Comparison of ENCODE assay signal across 10 cellular contexts in genomic region chr5:159095218-159095617, GRCh38. TPM values are rescaled to one million over a fixed set of nuclear protein-coding genes. Genes with fewer than 3 reads are reported as not detected.
DNase-seq lines count a peak whose midpoint lies in the region; ATAC-seq and FAIRE-seq lines count a peak whose summit lies in the region.
"Had no signal": no experiment of that assay in that cellular context is flagged by ENCODE, and none has a peak within 500 bp of the region (broad histone marks: within the 10 kb centered on the region; RNA-seq: fewer than 3 reads in every experiment).

No MANE protein-coding gene starts in this region.

- no peaks in the 10 kb centered on the region for H3K9me3 Mint-ChIP-seq in stimulated activated naive B cell treated with anti-CD40 and anti-IgM and Interleukin-4, amounts not matched to agents 10 μg/mL and 1 μg/mL and 100 μg/mL, for 72 hours
- no peaks in the 10 kb centered on the region for H3K9me3 Mint-ChIP-seq in activated CD4-positive, alpha-beta T cell treated with anti-CD3 and anti-CD28 coated beads, Interleukin-2, amount 10 ng/mL, durations not matched to agents 24 days and 14 days

- peak overlapping the region; percentile 71; the same call in 1 of the 2 replicates for H2AFZ ChIP-seq in GM23248

- peaks cover 14% of the 10 kb centered on the region for H3K4me1 ChIP-seq in GM23248 (ENCODE audit: insufficient read depth)
- peaks cover 15% of the 10 kb centered on the region; the same call in 1 of the 2 replicates for H3K4me1 ChIP-seq in iPS-20b (ENCODE audit: insufficient read depth, low read length)
- H3K4me1 ChIP-seq in small intestine (ENCODE audit: control insufficient read depth in 2 of 2, insufficient read depth in 1 of 2, low read depth in 1 of 2, low read length in 1 of 2) = no peaks in the 10 kb centered on the region

- no peak for DNase-seq in GM23248
- no peak for DNase-seq in stimulated activated naive B cell treated with anti-CD40 and anti-IgM and Interleukin-4, amounts not matched to agents 10 μg/mL and 1 μg/mL and 100 μg/mL, for 72 hours
- no peak for DNase-seq in activated CD4-positive, alpha-beta T cell treated with anti-CD3 and anti-CD28 coated beads, Interleukin-2, amount 10 ng/mL, durations not matched to agents 24 days and 14 days
- DNase-seq in foreskin melanocyte = no peak
- DNase-seq in small intestine = no peak
- DNase-seq: cortex of kidney had no signal

- H3K36me3 ChIP-seq in GM23248 (ENCODE audit: low read depth) (no peaks in the 10 kb centered on the region; the same call in 1 of the 2 replicates), iPS-20b (ENCODE audit: insufficient read depth, low read depth, low read length) (no peaks in the 10 kb centered on the region), small intestine (ENCODE audit: control insufficient read depth in 2 of 2, insufficient read depth in 2 of 2, low read length in 2 of 2) (no peaks in the 10 kb centered on the region)

- peak overlapping the region; percentile 86 to 90 for H3K4me3 Mint-ChIP-seq in stimulated activated naive B cell treated with anti-CD40 and anti-IgM and Interleukin-4, amounts not matched to agents 10 μg/mL and 1 μg/mL and 100 μg/mL, for 72 hours
- no peak overlapping the region for H3K4me3 Mint-ChIP-seq in activated CD4-positive, alpha-beta T cell treated with anti-CD3 and anti-CD28 coated beads, Interleukin-2, amount 10 ng/mL, durations not matched to agents 24 days and 14 days

- peaks cover 46 to 65% of the 10 kb centered on the region in 2 donors for H3K4me1 Mint-ChIP-seq in stimulated activated naive B cell treated with anti-CD40 and anti-IgM and Interleukin-4, amounts not matched to agents 10 μg/mL and 1 μg/mL and 100 μg/mL, for 72 hours
- peaks cover 28% of the 10 kb centered on the region for H3K4me1 Mint-ChIP-seq in activated CD4-positive, alpha-beta T cell treated with anti-CD3 and anti-CD28 coated beads, Interleukin-2, amount 10 ng/mL, durations not matched to agents 24 days and 14 days

- H3K4me3 ChIP-seq in GM23248 (peak overlapping the region; percentile 63), iPS-20b (ENCODE audit: low read length) (peak overlapping the region; percentile 3; the same call in 1 of the 2 replicates), small intestine (ENCODE audit: low read depth in 1 of 2, low read length in 2 of 2) (no peak overlapping the region)

- H3F3A ChIP-seq in GM23248 (ENCODE audit: insufficient read depth) = peaks cover 14% of the 10 kb centered on the region

- no peaks in the 10 kb centered on the region for H3K27me3 Mint-ChIP-seq in stimulated activated naive B cell treated with anti-CD40 and anti-IgM and Interleukin-4, amounts not matched to agents 10 μg/mL and 1 μg/mL and 100 μg/mL, for 72 hours
- H3K27me3 Mint-ChIP-seq in activated CD4-positive, alpha-beta T cell treated with anti-CD3 and anti-CD28 coated beads, Interleukin-2, amount 10 ng/mL, durations not matched to agents 24 days and 14 days = peaks cover 65% of the 10 kb centered on the region

- H3K27ac ChIP-seq in GM23248 (no peak overlapping the region), adipose tissue (ENCODE audit: low read depth, low read length) (peak overlapping the region; percentile 65), iPS-20b (ENCODE audit: low read length) (no peak overlapping the region), small intestine (ENCODE audit: low read depth in 1 of 2, low read length in 1 of 2) (peak overlapping the region in 1 of 2 donors; percentile 38)

- no peaks in the 10 kb centered on the region for H4K20me1 ChIP-seq in GM23248 (ENCODE audit: insufficient read depth)

- ATAC-seq in stimulated activated naive B cell treated with anti-CD40 and anti-IgM and Interleukin-4, amounts not matched to agents 10 μg/mL and 1 μg/mL and 100 μg/mL, for 72 hours (replicated peaks) = no peak
- no peak for ATAC-seq in GM21381 (IDR thresholded peaks at IDR 0.05; ENCODE audit: unreplicated experiment)

- H3K9me3 ChIP-seq in GM23248 (ENCODE audit: low read depth) (no peaks in the 10 kb centered on the region), iPS-20b (ENCODE audit: insufficient read depth, low read depth, low read length) (peaks cover 2% of the 10 kb centered on the region; the same call in 1 of the 2 replicates), small intestine (ENCODE audit: control insufficient read depth, low read depth) (no peaks in the 10 kb centered on the region)

- intact Hi-C loops in activated CD4-positive, alpha-beta T cell treated with anti-CD3 and anti-CD28 coated beads, Interleukin-2, amount 10 ng/mL, durations not matched to agents 24 days and 14 days (cut with micrococcal nuclease) = loop anchor here (5.0 kb wide), 1 partner anchor 218 kb away; no protein-coding TSS in a partner anchor

- H3K4me2 ChIP-seq in GM23248 (ENCODE audit: unreplicated experiment) = peak overlapping the region; percentile 82

- H3K27ac Mint-ChIP-seq in stimulated activated naive B cell treated with anti-CD40 and anti-IgM and Interleukin-4, amounts not matched to agents 10 μg/mL and 1 μg/mL and 100 μg/mL, for 72 hours = peak overlapping the region; percentile 95
- no peak overlapping the region for H3K27ac Mint-ChIP-seq in activated CD4-positive, alpha-beta T cell treated with anti-CD3 and anti-CD28 coated beads, Interleukin-2, amount 10 ng/mL, durations not matched to agents 24 days and 14 days

- H3K9ac ChIP-seq in GM23248 = peak overlapping the region; percentile 66
- no peak overlapping the region for H3K9ac ChIP-seq in iPS-20b (ENCODE audit: low read depth, low read length)

- no peak for FAIRE-seq in small intestine (lab: Jason Lieb, UNC)
- FAIRE-seq: urothelium cell line had no signal

- in situ Hi-C loops in GM23248 (cut with MboI) = no loop called here

- H3K27me3 ChIP-seq in GM23248 (replicated peaks; ENCODE audit: insufficient read depth) = no peaks in the 10 kb centered on the region
- H3K27me3 ChIP-seq in iPS-20b (ENCODE audit: insufficient read depth, low read length) = peaks cover 89% of the 10 kb centered on the region
- H3K27me3 ChIP-seq in small intestine (ENCODE audit: control insufficient read depth in 2 of 2, insufficient read depth in 2 of 2, low read length in 2 of 2) = peaks cover 12 to 22% of the 10 kb centered on the region in 2 donors

- H3K36me3 Mint-ChIP-seq in stimulated activated naive B cell treated with anti-CD40 and anti-IgM and Interleukin-4, amounts not matched to agents 10 μg/mL and 1 μg/mL and 100 μg/mL, for 72 hours = peaks cover 63 to 71% of the 10 kb centered on the region in 2 donors
- no peaks in the 10 kb centered on the region for H3K36me3 Mint-ChIP-seq in activated CD4-positive, alpha-beta T cell treated with anti-CD3 and anti-CD28 coated beads, Interleukin-2, amount 10 ng/mL, durations not matched to agents 24 days and 14 days (ENCODE audit: low read depth)

- no peaks in the 10 kb centered on the region for H3K9me2 ChIP-seq in GM23248 (ENCODE audit: insufficient read depth)

- WGBS in GM23248 (ENCODE audit: low coverage in 1 of 2, low lambda C conversion rate in 2 of 2, missing lambda C conversion rate in 2 of 2), 2 experiments = 94 to 96% methylated on average over 22 of the region's 22 CpGs
- 39 to 52% (median 52%) methylated on average over 22 of the region's 22 CpGs for WGBS in adipose tissue, 3 donors
- WGBS in small intestine, 3 donors = 27 to 42% (median 39%) methylated on average over 22 of the region's 22 CpGs

- peaks cover 71% of the 10 kb centered on the region for H3K79me2 ChIP-seq in GM23248 (ENCODE audit: insufficient read depth)

RNA-seq across cellular contexts. Expression of gene EBF1, which starts 4.5 kb away (rescaled TPM):
- 9.7 and 16.7 TPM in 2 replicates for total RNA-seq in GM23248 (2014; rRNA removed; shearing (Covaris generic))
- polyA plus RNA-seq in GM23248 (2016; fragmentation: Nextera tagmentation; extraction: Ambion mirVana) (27.5 and 32.1 TPM in 2 replicates), adipose tissue (10 to 100 TPM in 2 of 3 donors, 1 to 10 TPM in 1; 3.1 to 42.4 (median 25.6) TPM), small intestine (1 to 10 TPM in 1 of 3 donors, under 1 TPM in 1, not detected in 1; 0.54 to 6.2 TPM)
- not detected in 2 replicates for total RNA-seq in activated CD4-positive, alpha-beta T cell treated with anti-CD3 and anti-CD28 coated beads, Interleukin-2, amount 10 ng/mL, durations not matched to agents 24 days and 14 days

Comparison
In these comparisons a context has a peak if more than half of its experiments do, and no peak if none do; other contexts are left out.
1. H3K4me3 ChIP-seq: peak in GM23248 (single experiment) and iPS-20b (single experiment); none in small intestine (0 of 2).